Comparison of ENCODE assay signal across 1 cellular context in genomic region chr10:100341953-100342626, GRCh38.
TF ChIP-seq lines count a peak whose summit lies in the region.

No MANE protein-coding gene starts in this region.

TF ChIP-seq in HepG2, 621 proteins besides CTCF, POLR2A, EP300 and RAD21 (continued from another document and continues in another):
- TF ChIP-seq, protein P1, sequence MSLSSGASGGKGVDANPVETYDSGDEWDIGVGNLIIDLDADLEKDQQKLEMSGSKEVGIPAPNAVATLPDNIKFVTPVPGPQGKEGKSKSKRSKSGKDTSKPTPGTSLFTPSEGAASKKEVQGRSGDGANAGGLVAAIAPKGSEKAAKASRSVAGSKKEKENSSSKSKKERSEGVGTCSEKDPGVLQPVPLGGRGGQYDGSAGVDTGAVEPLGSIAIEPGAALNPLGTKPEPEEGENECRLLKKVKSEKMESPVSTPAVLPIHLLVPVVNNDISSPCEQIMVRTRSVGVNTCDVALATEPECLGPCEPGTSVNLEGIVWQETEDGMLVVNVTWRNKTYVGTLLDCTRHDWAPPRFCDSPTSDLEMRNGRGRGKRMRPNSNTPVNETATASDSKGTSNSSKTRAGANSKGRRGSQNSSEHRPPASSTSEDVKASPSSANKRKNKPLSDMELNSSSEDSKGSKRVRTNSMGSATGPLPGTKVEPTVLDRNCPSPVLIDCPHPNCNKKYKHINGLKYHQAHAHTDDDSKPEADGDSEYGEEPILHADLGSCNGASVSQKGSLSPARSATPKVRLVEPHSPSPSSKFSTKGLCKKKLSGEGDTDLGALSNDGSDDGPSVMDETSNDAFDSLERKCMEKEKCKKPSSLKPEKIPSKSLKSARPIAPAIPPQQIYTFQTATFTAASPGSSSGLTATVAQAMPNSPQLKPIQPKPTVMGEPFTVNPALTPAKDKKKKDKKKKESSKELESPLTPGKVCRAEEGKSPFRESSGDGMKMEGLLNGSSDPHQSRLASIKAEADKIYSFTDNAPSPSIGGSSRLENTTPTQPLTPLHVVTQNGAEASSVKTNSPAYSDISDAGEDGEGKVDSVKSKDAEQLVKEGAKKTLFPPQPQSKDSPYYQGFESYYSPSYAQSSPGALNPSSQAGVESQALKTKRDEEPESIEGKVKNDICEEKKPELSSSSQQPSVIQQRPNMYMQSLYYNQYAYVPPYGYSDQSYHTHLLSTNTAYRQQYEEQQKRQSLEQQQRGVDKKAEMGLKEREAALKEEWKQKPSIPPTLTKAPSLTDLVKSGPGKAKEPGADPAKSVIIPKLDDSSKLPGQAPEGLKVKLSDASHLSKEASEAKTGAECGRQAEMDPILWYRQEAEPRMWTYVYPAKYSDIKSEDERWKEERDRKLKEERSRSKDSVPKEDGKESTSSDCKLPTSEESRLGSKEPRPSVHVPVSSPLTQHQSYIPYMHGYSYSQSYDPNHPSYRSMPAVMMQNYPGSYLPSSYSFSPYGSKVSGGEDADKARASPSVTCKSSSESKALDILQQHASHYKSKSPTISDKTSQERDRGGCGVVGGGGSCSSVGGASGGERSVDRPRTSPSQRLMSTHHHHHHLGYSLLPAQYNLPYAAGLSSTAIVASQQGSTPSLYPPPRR (CRISPR knock-in tag; IDR thresholded peaks at IDR 0.05; ENCODE audit: borderline replicate concordance): peak; percentile 13; the same call in 1 of the 2 replicates
- TF ChIP-seq NFATC3 (CRISPR knock-in tag; IDR thresholded peaks at IDR 0.05) (0 out of 2 replicates have a peak, but pooled peaks have one; percentile 59), SATB2 (CRISPR knock-in tag; IDR thresholded peaks at IDR 0.05) (no peak), ZNF563 (CRISPR knock-in tag; IDR thresholded peaks at IDR 0.05) (0 out of 2 replicates have a peak, but pooled peaks have one; percentile 28), ZBTB38 (CRISPR knock-in tag; IDR thresholded peaks at IDR 0.05) (peak; percentile 27; the same call in 1 of the 2 replicates), SPEN (CRISPR knock-in tag; IDR thresholded peaks at IDR 0.05; ENCODE audit: low read depth) (peak; percentile 68), MTF2 (CRISPR knock-in tag; IDR thresholded peaks at IDR 0.05; ENCODE audit: borderline replicate concordance) (0 out of 2 replicates have a peak, but pooled peaks have one; percentile 5), NFYC (CRISPR knock-in tag; IDR thresholded peaks at IDR 0.05) (0 out of 2 replicates have a peak, but pooled peaks have one; percentile 9), FOXP4 (CRISPR knock-in tag; IDR thresholded peaks at IDR 0.05) (peak; percentile 78), POLR2G (IDR thresholded peaks at IDR 0.05; ENCODE audit: low read depth, low read length) (peak; percentile 44; the same call in 1 of the 2 replicates), KLF16 (CRISPR knock-in tag; IDR thresholded peaks at IDR 0.05) (peak in 1 of 2 experiments; percentile 46; a peak in 2 of 4 replicates), ZNF383 (CRISPR knock-in tag; IDR thresholded peaks at IDR 0.05; ENCODE audit: borderline replicate concordance) (no peak), KLF12 (CRISPR knock-in tag; IDR thresholded peaks at IDR 0.05; ENCODE audit: borderline replicate concordance) (no peak), ZNF274 (CRISPR knock-in tag; IDR thresholded peaks at IDR 0.05) (no peak), ZKSCAN1 (IDR thresholded peaks at IDR 0.05; ENCODE audit: low read length) (no peak), ZNF879 (CRISPR knock-in tag; IDR thresholded peaks at IDR 0.05) (0 out of 2 replicates have a peak, but pooled peaks have one; percentile 35), ZNF460 (CRISPR knock-in tag; IDR thresholded peaks at IDR 0.05; ENCODE audit: borderline replicate concordance) (peak; percentile 37; the same call in 1 of the 2 replicates), ZSCAN9 (CRISPR knock-in tag; IDR thresholded peaks at IDR 0.05; ENCODE audit: borderline replicate concordance) (peak; percentile 10), BHLHE40 (IDR thresholded peaks at IDR 0.05; ENCODE audit: low read length) (peak; percentile 17; the same call in 1 of the 2 replicates), KDM6A (CRISPR knock-in tag; IDR thresholded peaks at IDR 0.05; ENCODE audit: low read depth) (peak; percentile 58; the same call in 1 of the 2 replicates), FOXJ3 (CRISPR knock-in tag; IDR thresholded peaks at IDR 0.05; ENCODE audit: borderline replicate concordance) (peak; percentile 31; the same call in 1 of the 2 replicates), KAT8 (CRISPR knock-in tag; IDR thresholded peaks at IDR 0.05) (peak; percentile 47), SNAPC2 (CRISPR knock-in tag; IDR thresholded peaks at IDR 0.05) (no peak), MXI1 (IDR thresholded peaks at IDR 0.05; ENCODE audit: borderline replicate concordance, low read depth, low read length) (peak; percentile 63; the same call in 1 of the 3 replicates), NFIC (IDR thresholded peaks at IDR 0.05; ENCODE audit: low read length) (peak; percentile 37; the same call in 1 of the 2 replicates), ELF3 (CRISPR knock-in tag; IDR thresholded peaks at IDR 0.05) (peak; percentile 12; the same call in 1 of the 2 replicates), ZNF430 (CRISPR knock-in tag; IDR thresholded peaks at IDR 0.05) (peak; percentile 59), HINFP (CRISPR knock-in tag; IDR thresholded peaks at IDR 0.05; ENCODE audit: low read depth) (0 out of 2 replicates have a peak, but pooled peaks have one; percentile 25), THAP11 (CRISPR knock-in tag; IDR thresholded peaks at IDR 0.05) (peak; percentile 65), MAFK (conservative IDR thresholded peaks at IDR 0.05 in 1 of 2, IDR thresholded peaks at IDR 0.05 in 1 of 2; ENCODE audit: low read length in 2 of 2) (0 out of 4 replicates have a peak, but pooled peaks of 1 of the 2 experiments have one; percentile 7), HOXA9 (CRISPR knock-in tag; IDR thresholded peaks at IDR 0.05; ENCODE audit: borderline replicate concordance) (no peak), ZNF770 (CRISPR knock-in tag; IDR thresholded peaks at IDR 0.05) (peak; percentile 58; the same call in 1 of the 2 replicates), PHF20 (CRISPR knock-in tag; IDR thresholded peaks at IDR 0.05) (no peak), HMGXB4 (CRISPR knock-in tag; IDR thresholded peaks at IDR 0.05; ENCODE audit: borderline replicate concordance in 1 of 2, low read depth in 1 of 2) (peak; percentile 75 to 97), TAF1 (CRISPR knock-in tag; IDR thresholded peaks at IDR 0.05) (peak; percentile 35; the same call in 1 of the 2 replicates), PAXIP1 (CRISPR knock-in tag; conservative IDR thresholded peaks at IDR 0.05) (peak; percentile 58), SOX5 (CRISPR knock-in tag; IDR thresholded peaks at IDR 0.05; ENCODE audit: borderline replicate concordance) (peak; percentile 57; the same call in 1 of the 2 replicates)
- TF ChIP-seq, protein P2, sequence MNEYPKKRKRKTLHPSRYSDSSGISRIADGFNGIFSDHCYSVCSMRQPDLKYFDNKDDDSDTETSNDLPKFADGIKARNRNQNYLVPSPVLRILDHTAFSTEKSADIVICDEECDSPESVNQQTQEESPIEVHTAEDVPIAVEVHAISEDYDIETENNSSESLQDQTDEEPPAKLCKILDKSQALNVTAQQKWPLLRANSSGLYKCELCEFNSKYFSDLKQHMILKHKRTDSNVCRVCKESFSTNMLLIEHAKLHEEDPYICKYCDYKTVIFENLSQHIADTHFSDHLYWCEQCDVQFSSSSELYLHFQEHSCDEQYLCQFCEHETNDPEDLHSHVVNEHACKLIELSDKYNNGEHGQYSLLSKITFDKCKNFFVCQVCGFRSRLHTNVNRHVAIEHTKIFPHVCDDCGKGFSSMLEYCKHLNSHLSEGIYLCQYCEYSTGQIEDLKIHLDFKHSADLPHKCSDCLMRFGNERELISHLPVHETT (CRISPR knock-in tag; conservative IDR thresholded peaks at IDR 0.05): no peak
- TF ChIP-seq, protein P3, sequence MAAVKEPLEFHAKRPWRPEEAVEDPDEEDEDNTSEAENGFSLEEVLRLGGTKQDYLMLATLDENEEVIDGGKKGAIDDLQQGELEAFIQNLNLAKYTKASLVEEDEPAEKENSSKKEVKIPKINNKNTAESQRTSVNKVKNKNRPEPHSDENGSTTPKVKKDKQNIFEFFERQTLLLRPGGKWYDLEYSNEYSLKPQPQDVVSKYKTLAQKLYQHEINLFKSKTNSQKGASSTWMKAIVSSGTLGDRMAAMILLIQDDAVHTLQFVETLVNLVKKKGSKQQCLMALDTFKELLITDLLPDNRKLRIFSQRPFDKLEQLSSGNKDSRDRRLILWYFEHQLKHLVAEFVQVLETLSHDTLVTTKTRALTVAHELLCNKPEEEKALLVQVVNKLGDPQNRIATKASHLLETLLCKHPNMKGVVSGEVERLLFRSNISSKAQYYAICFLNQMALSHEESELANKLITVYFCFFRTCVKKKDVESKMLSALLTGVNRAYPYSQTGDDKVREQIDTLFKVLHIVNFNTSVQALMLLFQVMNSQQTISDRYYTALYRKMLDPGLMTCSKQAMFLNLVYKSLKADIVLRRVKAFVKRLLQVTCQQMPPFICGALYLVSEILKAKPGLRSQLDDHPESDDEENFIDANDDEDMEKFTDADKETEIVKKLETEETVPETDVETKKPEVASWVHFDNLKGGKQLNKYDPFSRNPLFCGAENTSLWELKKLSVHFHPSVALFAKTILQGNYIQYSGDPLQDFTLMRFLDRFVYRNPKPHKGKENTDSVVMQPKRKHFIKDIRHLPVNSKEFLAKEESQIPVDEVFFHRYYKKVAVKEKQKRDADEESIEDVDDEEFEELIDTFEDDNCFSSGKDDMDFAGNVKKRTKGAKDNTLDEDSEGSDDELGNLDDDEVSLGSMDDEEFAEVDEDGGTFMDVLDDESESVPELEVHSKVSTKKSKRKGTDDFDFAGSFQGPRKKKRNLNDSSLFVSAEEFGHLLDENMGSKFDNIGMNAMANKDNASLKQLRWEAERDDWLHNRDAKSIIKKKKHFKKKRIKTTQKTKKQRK (IDR thresholded peaks at IDR 0.05; ENCODE audit: low read length): no peak
